Comparison of ENCODE assay signal across 9 cellular contexts in the genomic region with DNA sequence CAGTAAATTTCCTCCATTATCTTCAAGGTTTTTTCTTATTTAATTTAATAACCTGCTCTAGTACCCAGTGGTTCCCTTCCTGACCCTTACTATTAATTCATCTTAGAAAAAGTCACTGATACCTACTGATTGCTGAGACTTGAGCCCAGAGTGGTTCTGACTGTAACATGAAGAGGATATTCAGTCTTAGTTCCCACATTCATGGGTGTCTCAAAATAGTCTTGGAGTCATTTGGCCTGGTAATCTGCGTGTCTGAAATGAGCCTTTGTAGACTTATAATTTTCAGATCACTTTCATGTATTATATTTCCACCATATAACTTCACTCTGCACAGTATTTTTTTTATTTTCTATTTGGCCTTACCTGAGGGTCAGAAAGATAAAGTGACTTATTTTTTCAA.
"Had no signal": no experiment of that assay in that cellular context is flagged by ENCODE, and none has a peak within 500 bp of the region (broad histone marks: within the 10 kb centered on the region; RNA-seq: fewer than 3 reads in every experiment).

No MANE protein-coding gene starts in this region.

- H3K4me2 ChIP-seq: GM23338 had no signal

- DNase-seq: GM23248, GOT3, H7, H9, HCEC 1CT, HFFc6 had no signal

- H3K9ac ChIP-seq: GM23248 had no signal

- H3K9me3 ChIP-seq: HAP-1 had no signal

- ATAC-seq: GM23338, HCT116 had no signal

- H3K36me3 ChIP-seq: HAP-1 had no signal

- H3K4me3 ChIP-seq: GM23248, GM23338, HAP-1 had no signal

- H3K27ac ChIP-seq: GM23248 had no signal

- H3K4me1 ChIP-seq: HAP-1 had no signal

- H2AFZ ChIP-seq: GM23248, GM23338 had no signal
